Comparison of ENCODE assay signal across 7 cellular contexts in genomic region chr5:83927140-83927733, GRCh38.
A peak's percentile ranks its signal among the peaks of the same experiment; 100 is the strongest.
DNase-seq lines count a peak whose midpoint lies in the region; ATAC-seq, FAIRE-seq and TF ChIP-seq lines count a peak whose summit lies in the region.

No MANE protein-coding gene starts in this region.

- whole genome bisulfite sequencing in lung, 2 donors = 40 to 43% methylated on average over 4 of the region's 4 CpGs

- peak; percentile 72 for ATAC-seq in GM19455 (IDR thresholded peaks at IDR 0.05; ENCODE audit: unreplicated experiment)
- no peak for ATAC-seq in lung (ENCODE audit: insufficient read depth, low FRiP score)

- no peak overlapping the region for H3K27ac ChIP-seq in lung (ENCODE audit: low read depth in 1 of 2, low read length in 1 of 2)
- no peak overlapping the region for H3K27ac ChIP-seq in substantia nigra (ENCODE audit: low read depth, low read length, poor library complexity, severe bottlenecking)

- FAIRE-seq in HTR-8/SVneo (lab: Jason Lieb, UNC) = peak; percentile 20

- H3K9me3 ChIP-seq in lung (ENCODE audit: control insufficient read depth in 2 of 2, insufficient read depth in 1 of 2, low read length in 1 of 2) = no peaks in the 10 kb centered on the region

- no peak overlapping the region for H3K4me3 ChIP-seq in lung

- no peaks in the 10 kb centered on the region for H3K27me3 ChIP-seq in lung (ENCODE audit: control insufficient read depth, insufficient read depth)

- DNase-seq in EH (ENCODE audit: low read depth) (peak; percentile 67), HTR-8/SVneo (ENCODE audit: insufficient read length, low spot score) (peak; percentile 37), SW480 (ENCODE audit: low spot score) (peak; percentile 26), dedifferentiated amniotic fluid mesenchymal stem cell (ENCODE audit: extremely low spot score) (peak; percentile 64), lung (ENCODE audit: low spot score) (peak; percentile 50), substantia nigra (lab: John Stamatoyannopoulos, UW) (peak in 45 of 49 donors; percentile 1 to 76 (median 50))

- TF ChIP-seq CTCF in lung (IDR thresholded peaks at IDR 0.05; ENCODE audit: control extremely low read depth, extremely low read depth) = peak; percentile 39

- H3K4me1 ChIP-seq in lung (ENCODE audit: control insufficient read depth in 2 of 2, insufficient read depth in 2 of 2, low read length in 2 of 2) = peaks cover 0 to 4% of the 10 kb centered on the region in 2 donors

- H3K36me3 ChIP-seq in lung (ENCODE audit: control insufficient read depth in 2 of 2, insufficient read depth in 2 of 2, low read length in 2 of 2) = peaks cover 0 to 1% of the 10 kb centered on the region in 2 donors
